9 cellular contexts compared by ENCODE assay signal in genomic region chr9:70120834-70121510, GRCh38.
A peak's percentile ranks its signal among the peaks of the same experiment; 100 is the strongest.
DNase-seq lines count a peak whose midpoint lies in the region; ATAC-seq, FAIRE-seq and TF ChIP-seq lines count a peak whose summit lies in the region.
"Had no signal": no experiment of that assay in that cellular context is flagged by ENCODE, and none has a peak within 500 bp of the region (broad histone marks: within the 10 kb centered on the region; RNA-seq: fewer than 3 reads in every experiment).

No MANE protein-coding gene starts in this region.

- CTCF ChIA-PET in IMR-90 (lab: Yijun Ruan, JAX) = interaction anchor here (0.6 to 1.5 kb wide), 9 partner anchors 10 to 841 kb away, joined by 3 to 11 read pairs (median 4); no protein-coding TSS in a partner anchor
- CTCF ChIA-PET in H1 (lab: Charles Lee; ENCODE audit: partially characterized antibody) = interaction anchor here (0.5 to 13.1 kb wide), 8 partner anchors 10 to 454 kb away, joined by 3 to 113 read pairs (median 4); no protein-coding TSS in a partner anchor

- TF ChIP-seq CTCF in AG09309 (IDR thresholded peaks at IDR 0.05; ENCODE audit: control insufficient read depth, insufficient read depth, low read depth, low read length, missing control alignments) = peak; percentile 50
- peak; percentile 47 for TF ChIP-seq CTCF in IMR-90 (conservative IDR thresholded peaks at IDR 0.05; ENCODE audit: low read depth, low read length)
- peak; percentile 9 to 42 (median 32); a peak in 2 of 4 replicates for TF ChIP-seq CTCF in H1 (IDR thresholded peaks at IDR 0.05; ENCODE audit: control extremely low read depth in 1 of 3, insufficient read depth in 1 of 3, low read depth in 1 of 3, low read length in 3 of 3)
- no peak for TF ChIP-seq CTCF in mucosa of descending colon (IDR thresholded peaks at IDR 0.05)

- no peaks in the 10 kb centered on the region for H3K4me1 Mint-ChIP-seq in activated T-helper 2 cell treated with anti-CD3 and anti-CD28 coated beads, Interferon-gamma antibody, Interleukin-2, Interleukin-4, amounts not matched to agents 10 μg/mL and 5 μg/mL and 100 μg/mL, durations not matched to agents 14 hours and 24 hours and 36 hours (ENCODE audit: low read depth)

- peak overlapping the region; percentile 52 for H3K4me2 ChIP-seq in IMR-90 (ENCODE audit: low read depth, low read length)
- H3K4me2 ChIP-seq in H1 (ENCODE audit: insufficient read depth in 1 of 2, low read depth in 2 of 2, low read length in 2 of 2) = no peak overlapping the region

- H4K91ac ChIP-seq in IMR-90 (ENCODE audit: insufficient read depth, low read depth, low read length) (peak overlapping the region; percentile 73), H1 (replicated peaks; ENCODE audit: insufficient read length, low read length) (no peak overlapping the region)

- H3K36me3 ChIP-seq in IMR-90 (ENCODE audit: control insufficient read depth, insufficient read depth, low read length) (no peaks in the 10 kb centered on the region), H1 (ENCODE audit: control insufficient read depth in 2 of 4, insufficient read depth in 4 of 4, low read length in 3 of 4) (no peaks in the 10 kb centered on the region), mucosa of descending colon (ENCODE audit: low read depth) (no peaks in the 10 kb centered on the region)

- TF ChIP-seq RAD21 in IMR-90 (IDR thresholded peaks at IDR 0.05; ENCODE audit: low read length) (peak; percentile 47), H1 (IDR thresholded peaks at IDR 0.05 in 1 of 2, conservative IDR thresholded peaks at IDR 0.05 in 1 of 2; ENCODE audit: low read depth in 2 of 2, low read length in 2 of 2) (peak; percentile 21 to 38; a peak in 3 of 4 replicates)

- H3K27ac ChIP-seq in IMR-90 (ENCODE audit: insufficient read depth, low read length) (peak overlapping the region; percentile 54), H1 (ENCODE audit: low read depth, low read length) (no peak overlapping the region)

- POLR2A ChIA-PET in IMR-90 (lab: Charles Lee; ENCODE audit: unreplicated experiment) = no interaction called here
- POLR2A ChIA-PET in H1 (lab: Charles Lee; ENCODE audit: partially characterized antibody) = interaction anchor here (1.3 to 1.4 kb wide), 2 partner anchors 11 to 12 kb away, joined by 3 to 4 read pairs; no protein-coding TSS in a partner anchor

- dilution Hi-C loops in IMR-90 (cut with HindIII; ENCODE audit: low sequenced_read_pairs, unreplicated experiment) = no loop called here

- no peaks in the 10 kb centered on the region for H3K9me3 ChIP-seq in IMR-90 (ENCODE audit: control insufficient read depth, insufficient read depth, low read length)
- H3K9me3 ChIP-seq in H1 (ENCODE audit: insufficient read depth in 2 of 2, low read depth in 1 of 2, low read length in 1 of 2) = no peaks in the 10 kb centered on the region
- no peaks in the 10 kb centered on the region for H3K9me3 ChIP-seq in mucosa of descending colon

- H2BK20ac ChIP-seq in IMR-90 (ENCODE audit: low read depth, low read length) (peak overlapping the region; percentile 76), H1 (ENCODE audit: low read length) (no peak overlapping the region)

- peaks cover 11% of the 10 kb centered on the region; the same call in 1 of the 2 replicates for H3K9me1 ChIP-seq in IMR-90 (ENCODE audit: insufficient read depth, low read length)

- H2BK120ac ChIP-seq in IMR-90 (ENCODE audit: low read depth, low read length) (peak overlapping the region; percentile 85), H1 (replicated peaks; ENCODE audit: low read depth, low read length) (no peak overlapping the region)

- no peaks in the 10 kb centered on the region for H3K79me2 ChIP-seq in H1 (ENCODE audit: control insufficient read depth in 1 of 2, insufficient read depth in 2 of 2, low read length in 2 of 2)

- peak overlapping the region; percentile 31; the same call in 1 of the 2 replicates for H4K5ac ChIP-seq in IMR-90 (ENCODE audit: low read depth, low read length)
- H4K5ac ChIP-seq in H1 (ENCODE audit: insufficient read length, low read depth, low read length) = no peak overlapping the region

- no peak for FAIRE-seq in H1 (lab: Jason Lieb, UNC)

- H3K79me1 ChIP-seq in IMR-90 (ENCODE audit: low read depth in 1 of 2, low read length in 2 of 2) (no peaks in the 10 kb centered on the region), H1 (ENCODE audit: low read depth, low read length) (no peaks in the 10 kb centered on the region)

- peak overlapping the region; percentile 24; the same call in 1 of the 2 replicates for H3K9ac ChIP-seq in IMR-90 (ENCODE audit: low read depth, low read length)
- H3K9ac ChIP-seq in H1 (replicated peaks in 1 of 4; ENCODE audit: extremely low read depth in 1 of 4, low read depth in 3 of 4, low read length in 3 of 4) = no peak overlapping the region

- H3K4me3 Mint-ChIP-seq in activated T-helper 2 cell treated with anti-CD3 and anti-CD28 coated beads, Interferon-gamma antibody, Interleukin-2, Interleukin-4, amounts not matched to agents 10 μg/mL and 5 μg/mL and 100 μg/mL, durations not matched to agents 14 hours and 24 hours and 36 hours (ENCODE audit: low read depth) = no peak overlapping the region

- BruUV-seq in IMR-90 (replicated peaks; lab: Mats Ljungman, UMichigan) = no TSS peak

- peaks cover 15% of the 10 kb centered on the region for H3K4me1 ChIP-seq in IMR-90 (ENCODE audit: control insufficient read depth, insufficient read depth, low read length)
- H3K4me1 ChIP-seq in H1 (replicated peaks in 1 of 4; ENCODE audit: control insufficient read depth in 3 of 4, insufficient read depth in 4 of 4, low read length in 3 of 4) = peaks cover 0 to 8% (median 0%) of the 10 kb centered on the region in 4 experiments; a peak in 2 of 7 replicates
- H3K4me1 ChIP-seq in mucosa of descending colon (ENCODE audit: low read depth) = peaks cover 3% of the 10 kb centered on the region

- in situ Hi-C loops in IMR-90 (cut with MboI; ENCODE audit: low sequenced_read_pairs) = loop anchor here (10.0 to 25.0 kb wide), 2 partner anchors 484 to 709 kb away; no protein-coding TSS in a partner anchor

- DNase-seq in AG09309 (ENCODE audit: low read depth) = peak; percentile 84
- peak; percentile 97 for DNase-seq in IMR-90
- no peak for DNase-seq in H1 (ENCODE audit: low read depth in 1 of 2, low spot score in 2 of 2)
- DNase-seq in mucosa of descending colon = peak in 2 of 3 donors; percentile 41 to 73
- no peak for DNase-seq in activated T-helper 2 cell treated with anti-CD3 and anti-CD28 coated beads, Interferon-gamma antibody, Interleukin-2, Interleukin-4, amounts not matched to agents 10 μg/mL and 5 μg/mL and 100 μg/mL, durations not matched to agents 14 hours and 24 hours and 36 hours (ENCODE audit: low spot score)
- DNase-seq: Karpas-422 had no signal

- H3K27ac Mint-ChIP-seq in activated T-helper 2 cell treated with anti-CD3 and anti-CD28 coated beads, Interferon-gamma antibody, Interleukin-2, Interleukin-4, amounts not matched to agents 10 μg/mL and 5 μg/mL and 100 μg/mL, durations not matched to agents 14 hours and 24 hours and 36 hours = no peak overlapping the region

- TF ChIP-seq EP300 in H1 (IDR thresholded peaks at IDR 0.05; ENCODE audit: borderline replicate concordance in 1 of 2, low read depth in 2 of 2, low read length in 2 of 2) = no peak

- no peaks in the 10 kb centered on the region for H4K20me1 ChIP-seq in IMR-90 (ENCODE audit: insufficient read depth, low read length)
- H4K20me1 ChIP-seq in H1 (replicated peaks in 1 of 2; ENCODE audit: control insufficient read depth in 1 of 2, insufficient read depth in 2 of 2, low read length in 2 of 2) = peaks cover 0 to 3% of the 10 kb centered on the region in 2 experiments

- peak overlapping the region; percentile 13 to 64; a peak in 2 of 4 replicates for H4K8ac ChIP-seq in IMR-90 (ENCODE audit: low read depth in 2 of 2, low read length in 2 of 2)
- H4K8ac ChIP-seq in H1 (ENCODE audit: extremely low read depth, insufficient read depth, low read length) = no peak overlapping the region

- H3K14ac ChIP-seq in IMR-90 (replicated peaks; ENCODE audit: low read depth, low read length) (peak overlapping the region; percentile 68; the same call in 1 of the 2 replicates), H1 (ENCODE audit: insufficient read length) (no peak overlapping the region)

- peak overlapping the region; percentile 76; the same call in 1 of the 2 replicates for H2AK5ac ChIP-seq in IMR-90 (ENCODE audit: low read depth, low read length)
- H2AK5ac ChIP-seq in H1 (ENCODE audit: low read depth, low read length) = no peak overlapping the region

- H3K4ac ChIP-seq in IMR-90 (ENCODE audit: low read depth, low read length) = peak overlapping the region; percentile 79
- no peak overlapping the region for H3K4ac ChIP-seq in H1 (replicated peaks; ENCODE audit: insufficient read length, low read depth, low read length)

- peaks cover 5% of the 10 kb centered on the region for H3K27me3 Mint-ChIP-seq in activated T-helper 2 cell treated with anti-CD3 and anti-CD28 coated beads, Interferon-gamma antibody, Interleukin-2, Interleukin-4, amounts not matched to agents 10 μg/mL and 5 μg/mL and 100 μg/mL, durations not matched to agents 14 hours and 24 hours and 36 hours (ENCODE audit: low read depth)

- H3K18ac ChIP-seq in IMR-90 (ENCODE audit: low read depth, low read length) (peak overlapping the region; percentile 43; the same call in 1 of the 2 replicates), H1 (ENCODE audit: extremely low read depth, low read length) (peak overlapping the region; percentile 52; the same call in 1 of the 2 replicates)

- ATAC-seq in IMR-90 (ENCODE audit: low read depth) (peak; percentile 95), mucosa of descending colon (peak; percentile 64), GM21360 (IDR thresholded peaks at IDR 0.05; ENCODE audit: unreplicated experiment) (no peak), GM19455 (IDR thresholded peaks at IDR 0.05; ENCODE audit: unreplicated experiment) (no peak), GM18502 (IDR thresholded peaks at IDR 0.05; ENCODE audit: poor library complexity, unreplicated experiment) (no peak)

- H2BK15ac ChIP-seq in IMR-90 (ENCODE audit: low read depth, low read length) (peak overlapping the region; percentile 64; the same call in 2 of the 3 replicates), H1 (ENCODE audit: low read length) (peak overlapping the region; percentile 67; the same call in 1 of the 2 replicates)

- H3K9me3 Mint-ChIP-seq in activated T-helper 2 cell treated with anti-CD3 and anti-CD28 coated beads, Interferon-gamma antibody, Interleukin-2, Interleukin-4, amounts not matched to agents 10 μg/mL and 5 μg/mL and 100 μg/mL, durations not matched to agents 14 hours and 24 hours and 36 hours = no peaks in the 10 kb centered on the region

- no peaks in the 10 kb centered on the region for H3K23me2 ChIP-seq in H1 (ENCODE audit: low read depth, low read length)

- TF ChIP-seq POLR2A in IMR-90 (IDR thresholded peaks at IDR 0.05; ENCODE audit: low read depth, low read length) (no peak), H1 (IDR thresholded peaks at IDR 0.05; ENCODE audit: control extremely low read depth in 1 of 2, low read depth in 2 of 2, low read length in 2 of 2) (no peak)

- peak overlapping the region; percentile 57; the same call in 1 of the 2 replicates for H3K23ac ChIP-seq in IMR-90 (ENCODE audit: low read depth, low read length)
- no peak overlapping the region for H3K23ac ChIP-seq in H1 (ENCODE audit: insufficient read length)

- H3K4me3 ChIP-seq in AG09309 (ENCODE audit: control insufficient read depth, low read depth, low read length) = no peak overlapping the region
- H3K4me3 ChIP-seq in IMR-90 (ENCODE audit: insufficient read depth, low read depth, low read length) = no peak overlapping the region
- H3K4me3 ChIP-seq in H1 (ENCODE audit: extremely low read depth in 1 of 4, insufficient read depth in 2 of 4, low read depth in 3 of 4, low read length in 4 of 4) = no peak overlapping the region
- no peak overlapping the region for H3K4me3 ChIP-seq in mucosa of descending colon

- H2BK12ac ChIP-seq in H1 (ENCODE audit: low read depth, low read length) = peak overlapping the region; percentile 18; the same call in 1 of the 2 replicates

- H3K56ac ChIP-seq in IMR-90 (ENCODE audit: extremely low read depth, insufficient read depth, low read length) (peak overlapping the region; percentile 15; the same call in 1 of the 2 replicates), H1 (replicated peaks; ENCODE audit: insufficient read length, low read depth, low read length) (no peak overlapping the region)

- peak overlapping the region; percentile 74 for H2AFZ ChIP-seq in IMR-90 (replicated peaks; ENCODE audit: low read length, poor library complexity)
- H2AFZ ChIP-seq in H1 (ENCODE audit: low read length) = no peak overlapping the region

- no CpG with 5 or more reads among the region's 5 CpGs for WGBS in IMR-90 (ENCODE audit: extremely low coverage in 2 of 2, insufficient read length in 1 of 2), 2 experiments
- 82% methylated on average over 5 of the region's 5 CpGs; no CpG with 5 or more reads in 1 of the 2 experiments for WGBS in H1 (ENCODE audit: extremely low coverage in 1 of 2, insufficient coverage in 1 of 2, insufficient read length in 1 of 2, insufficient replicate concordance in 2 of 2, low coverage in 1 of 2, low lambda C conversion rate in 2 of 2, missing lambda C conversion rate in 1 of 2), 2 experiments

- peak overlapping the region; percentile 84 for H2BK5ac ChIP-seq in IMR-90 (ENCODE audit: low read depth, low read length, poor library complexity, severe bottlenecking)
- no peak overlapping the region; the same call in 1 of the 2 replicates for H2BK5ac ChIP-seq in H1 (ENCODE audit: low read depth, low read length)

- H3K27me3 ChIP-seq in IMR-90 (ENCODE audit: control insufficient read depth, insufficient read depth, low read length) = no peaks in the 10 kb centered on the region
- no peaks in the 10 kb centered on the region for H3K27me3 ChIP-seq in H1 (replicated peaks in 1 of 4; ENCODE audit: control insufficient read depth in 3 of 4, extremely low read depth in 1 of 4, insufficient read depth in 3 of 4, low read length in 3 of 4)

- H3K36me3 Mint-ChIP-seq in activated T-helper 2 cell treated with anti-CD3 and anti-CD28 coated beads, Interferon-gamma antibody, Interleukin-2, Interleukin-4, amounts not matched to agents 10 μg/mL and 5 μg/mL and 100 μg/mL, durations not matched to agents 14 hours and 24 hours and 36 hours (ENCODE audit: low read depth) = no peaks in the 10 kb centered on the region

- H2AK9ac ChIP-seq in IMR-90 (replicated peaks; ENCODE audit: low read depth, low read length, poor library complexity) = no peak overlapping the region

- intact Hi-C loops in IMR-90 (cut with micrococcal nuclease) (loop anchor here (1.0 to 5.0 kb wide), 4 partner anchors 108 to 481 kb away; partner anchors contain the start of gene SMC5), mucosa of descending colon (cut with DNase I, micrococcal nuclease) (no loop called here)
- intact Hi-C loops in activated T-helper 2 cell treated with anti-CD3 and anti-CD28 coated beads, Interferon-gamma antibody, Interleukin-2, Interleukin-4, amounts not matched to agents 10 μg/mL and 5 μg/mL and 100 μg/mL, durations not matched to agents 14 hours and 24 hours and 36 hours (cut with micrococcal nuclease) = no loop called here

Comparison
In these comparisons a context has a peak if more than half of its experiments do, and no peak if none do; other contexts are left out.
1. DNase-seq: peak in AG09309 (single experiment), IMR-90 (single experiment) and mucosa of descending colon (2 of 3); none in H1 (0 of 2) and activated T-helper 2 cell treated with anti-CD3 and anti-CD28 coated beads, Interferon-gamma antibody, Interleukin-2, Interleukin-4, amounts not matched to agents 10 μg/mL and 5 μg/mL and 100 μg/mL, durations not matched to agents 14 hours and 24 hours and 36 hours (single experiment).
2. ATAC-seq: peak in IMR-90 (single experiment) and mucosa of descending colon (single experiment); none in GM21360 (single experiment), GM19455 (single experiment) and GM18502 (single experiment).